In the genomic region with DNA sequence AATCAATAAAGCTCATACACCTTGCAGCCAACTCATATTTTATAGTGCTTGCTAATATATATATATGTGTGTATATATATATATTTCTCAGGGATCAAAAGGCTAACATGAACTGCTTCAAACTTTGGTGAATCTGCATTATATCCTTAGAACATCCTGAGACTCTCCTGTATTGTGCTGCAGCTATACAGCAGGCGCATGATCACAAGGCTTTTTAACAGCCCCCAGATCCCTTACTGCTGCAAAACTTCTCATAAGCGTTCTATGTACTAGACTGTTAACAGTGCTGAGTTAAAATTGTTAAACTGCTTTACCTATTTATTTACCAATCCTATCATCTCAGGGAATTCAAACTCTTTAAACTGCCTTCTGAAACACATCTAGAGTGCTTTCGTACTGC, we compare ENCODE assay signal across 8 cellular contexts. TPM values are rescaled to one million over a fixed set of nuclear protein-coding genes. Genes with fewer than 3 reads are reported as not detected.
DNase-seq lines count a peak whose midpoint lies in the region; ATAC-seq and TF ChIP-seq lines count a peak whose summit lies in the region.

No MANE protein-coding gene starts in this region.

- 15 to 60% methylated on average over 1 to 3 of the region's 3 CpGs for WGBS in endodermal cell (ENCODE audit: insufficient coverage in 1 of 2, insufficient read length in 1 of 2), 2 experiments

- no peaks in the 10 kb centered on the region for H3K36me3 Mint-ChIP-seq in endodermal cell (ENCODE audit: low read depth)
- no peaks in the 10 kb centered on the region for H3K36me3 Mint-ChIP-seq in osteocyte (ENCODE audit: unreplicated experiment)

- H3K4me1 Mint-ChIP-seq in endodermal cell = peaks cover 11% of the 10 kb centered on the region
- H3K4me1 Mint-ChIP-seq in osteocyte (ENCODE audit: unreplicated experiment) = peaks cover 36% of the 10 kb centered on the region

- peaks cover 6% of the 10 kb centered on the region for H3K27me3 ChIP-seq in endodermal cell (ENCODE audit: control insufficient read depth, insufficient read depth, low read length, poor library complexity, severe bottlenecking)

- H3K36me3 ChIP-seq in endodermal cell (ENCODE audit: control insufficient read depth, insufficient read depth, low read length) = peaks cover 5% of the 10 kb centered on the region

- H3K4me1 ChIP-seq in endodermal cell (ENCODE audit: control insufficient read depth, insufficient read depth, low read length) = peaks cover 4% of the 10 kb centered on the region

- no peak overlapping the region for H3K27ac ChIP-seq in endodermal cell (ENCODE audit: low read depth, low read length)

- TF ChIP-seq CTCF in GM12865 (IDR thresholded peaks at IDR 0.05; ENCODE audit: insufficient read depth, low read depth, low read length, missing control alignments) = no peak
- TF ChIP-seq CTCF in endodermal cell (conservative IDR thresholded peaks at IDR 0.05) = no peak
- TF ChIP-seq CTCF in osteocyte (IDR thresholded peaks at IDR 0.05) = no peak

- H3K9me3 Mint-ChIP-seq in endodermal cell (no peaks in the 10 kb centered on the region), osteocyte (ENCODE audit: unreplicated experiment) (no peaks in the 10 kb centered on the region)

- H3K4me3 ChIP-seq in GM12865 (ENCODE audit: low read depth, low read length) (peak overlapping the region; percentile 96), endodermal cell (ENCODE audit: low read length) (peak overlapping the region; percentile 96)

- H3K9me3 ChIP-seq in endodermal cell (ENCODE audit: control insufficient read depth, low read length) = no peaks in the 10 kb centered on the region

- H3K27ac Mint-ChIP-seq in endodermal cell = peak overlapping the region; percentile 99
- H3K27ac Mint-ChIP-seq in osteocyte (ENCODE audit: unreplicated experiment) = peak overlapping the region; percentile 98

- H3K9ac ChIP-seq in endodermal cell (ENCODE audit: extremely low read depth, low read length, poor library complexity, severe bottlenecking) = peak overlapping the region; percentile 98

- H3K27me3 Mint-ChIP-seq in endodermal cell (ENCODE audit: insufficient read depth) (peaks cover 15% of the 10 kb centered on the region), osteocyte (ENCODE audit: unreplicated experiment) (no peaks in the 10 kb centered on the region)

- no peak for ATAC-seq in HG03039 (IDR thresholded peaks at IDR 0.05; ENCODE audit: unreplicated experiment)

- H3K4me3 Mint-ChIP-seq in endodermal cell (peak overlapping the region; percentile 99), osteocyte (ENCODE audit: unreplicated experiment) (peak overlapping the region; percentile 97)

- DNase-seq in GM12865 (ENCODE audit: low read depth) (peak; percentile 21), OCI-M1 (lab: John Stamatoyannopoulos, UW) (peak; percentile 30), endodermal cell (no peak), osteocyte (ENCODE audit: extremely low spot score, unreplicated experiment) (no peak), NCI-H345 treated with DMSO at 0.1 percent for 48 hours (lab: John Stamatoyannopoulos, UW; ENCODE audit: unreplicated experiment) (no peak), cortex of kidney (lab: John Stamatoyannopoulos, UW) (no peak), dedifferentiated amniotic fluid mesenchymal stem cell (ENCODE audit: extremely low spot score) (no peak)

RNA-seq across cellular contexts. Expression of a gene that starts 1.3 kb away (rescaled TPM):
- total RNA-seq in endodermal cell (10 to 100 TPM; 49.9 to 55.2 TPM), osteocyte (52.6 and 57.1 TPM in 2 replicates)
- 33.0 TPM for polyA plus RNA-seq in endodermal cell (2013, experiment 1 of 2)
- 31.2 TPM for polyA plus RNA-seq in endodermal cell (2013, experiment 2 of 2)

RNA-seq across cellular contexts. Expression of a gene that starts 55.4 kb away (rescaled TPM):
- total RNA-seq in endodermal cell (10 to 100 TPM; 20.6 to 21.9 TPM), osteocyte (203 and 207 TPM in 2 replicates)
- polyA plus RNA-seq in endodermal cell (2013, experiment 1 of 2) = 65.2 TPM
- 64.6 TPM for polyA plus RNA-seq in endodermal cell (2013, experiment 2 of 2)

Comparison
In these comparisons a context has a peak if more than half of its experiments do, and no peak if none do; other contexts are left out.
1. DNase-seq: peak in GM12865 (single experiment) and OCI-M1 (single experiment); none in endodermal cell (single experiment), osteocyte (single experiment), NCI-H345 treated with DMSO at 0.1 percent for 48 hours (single experiment), cortex of kidney (single experiment) and dedifferentiated amniotic fluid mesenchymal stem cell (single experiment).